Comparison of ENCODE assay signal across 1 cellular context in the genomic region with DNA sequence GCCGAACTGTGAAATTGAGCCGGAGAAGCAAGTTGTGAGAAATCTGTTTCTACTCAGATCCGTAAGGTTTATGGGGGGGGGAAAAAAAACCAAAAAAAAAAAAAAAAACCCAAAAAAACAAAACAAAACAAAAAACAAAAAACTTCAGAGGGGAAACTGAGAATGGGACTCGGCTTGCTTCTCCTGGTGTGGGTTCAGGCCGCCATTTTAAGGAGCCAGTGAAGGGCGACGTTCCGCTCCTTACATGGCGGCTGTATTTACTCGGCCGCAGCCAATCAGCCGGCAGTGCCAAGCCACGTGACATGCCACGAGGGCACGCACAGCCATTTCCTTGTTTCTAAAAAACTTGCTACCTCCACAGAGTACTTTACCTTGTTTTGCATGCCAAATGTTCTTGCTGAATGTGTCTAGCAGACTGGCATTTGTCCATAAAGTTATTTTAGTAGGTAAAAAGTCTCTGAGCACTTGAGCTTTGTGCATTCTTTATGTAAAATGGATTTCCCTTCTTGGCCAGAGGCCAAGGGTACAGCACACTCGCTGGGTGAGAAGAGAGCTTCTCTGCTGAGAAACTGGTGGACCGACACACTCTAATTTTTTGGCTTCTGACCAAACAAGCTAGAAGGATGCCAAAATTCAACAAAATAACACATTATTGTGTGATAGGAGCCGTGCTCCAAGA.
TF ChIP-seq lines count a peak whose summit lies in the region.

No MANE protein-coding gene starts in this region.

TF ChIP-seq in K562, 482 proteins besides CTCF, POLR2A, EP300 and RAD21 (continued from another document):
- peak; percentile 90; the same call in 1 of the 2 replicates for TF ChIP-seq ZHX1 (conservative IDR thresholded peaks at IDR 0.05; ENCODE audit: low read length)
- peak; percentile 52; the same call in 1 of the 2 replicates for TF ChIP-seq ZBTB17 (CRISPR knock-in tag; IDR thresholded peaks at IDR 0.05)
- TF ChIP-seq HDAC2 (IDR thresholded peaks at IDR 0.05) = 0 out of 2 replicates have a peak, but pooled peaks have one; percentile 16
- TF ChIP-seq HCFC1 (IDR thresholded peaks at IDR 0.05; ENCODE audit: low read depth, low read length) = peak; percentile 38; the same call in 1 of the 2 replicates
- peak; percentile 77 for TF ChIP-seq ZBTB9 (CRISPR knock-in tag; IDR thresholded peaks at IDR 0.05)
- TF ChIP-seq ELF4 (CRISPR knock-in tag; IDR thresholded peaks at IDR 0.05) = peak; percentile 66
- TF ChIP-seq MGA (IDR thresholded peaks at IDR 0.05) = peak; percentile 92
- peak; percentile 47; the same call in 1 of the 2 replicates for TF ChIP-seq FOXM1 (IDR thresholded peaks at IDR 0.05; ENCODE audit: low read depth)
- no peak for TF ChIP-seq FOXM1 (CRISPR knock-in tag; IDR thresholded peaks at IDR 0.05; ENCODE audit: low read depth)
- TF ChIP-seq ZNF3 (CRISPR knock-in tag; IDR thresholded peaks at IDR 0.05) = no peak
- TF ChIP-seq POLR2H (tag; IDR thresholded peaks at IDR 0.05; ENCODE audit: low read depth) = peak; percentile 73
- TF ChIP-seq NR2C2 (CRISPR knock-in tag; IDR thresholded peaks at IDR 0.05) = no peak
- peak; percentile 64 for TF ChIP-seq NR2C2 (tag; IDR thresholded peaks at IDR 0.05)
- peak; percentile 37; the same call in 1 of the 2 replicates for TF ChIP-seq FOSL1 (tag; conservative IDR thresholded peaks at IDR 0.05)
- TF ChIP-seq, protein P1, sequence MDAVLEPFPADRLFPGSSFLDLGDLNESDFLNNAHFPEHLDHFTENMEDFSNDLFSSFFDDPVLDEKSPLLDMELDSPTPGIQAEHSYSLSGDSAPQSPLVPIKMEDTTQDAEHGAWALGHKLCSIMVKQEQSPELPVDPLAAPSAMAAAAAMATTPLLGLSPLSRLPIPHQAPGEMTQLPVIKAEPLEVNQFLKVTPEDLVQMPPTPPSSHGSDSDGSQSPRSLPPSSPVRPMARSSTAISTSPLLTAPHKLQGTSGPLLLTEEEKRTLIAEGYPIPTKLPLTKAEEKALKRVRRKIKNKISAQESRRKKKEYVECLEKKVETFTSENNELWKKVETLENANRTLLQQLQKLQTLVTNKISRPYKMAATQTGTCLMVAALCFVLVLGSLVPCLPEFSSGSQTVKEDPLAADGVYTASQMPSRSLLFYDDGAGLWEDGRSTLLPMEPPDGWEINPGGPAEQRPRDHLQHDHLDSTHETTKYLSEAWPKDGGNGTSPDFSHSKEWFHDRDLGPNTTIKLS (IDR thresholded peaks at IDR 0.05; ENCODE audit: borderline replicate concordance, low read depth) = peak; percentile 95
- TF ChIP-seq BRD9 (IDR thresholded peaks at IDR 0.05; ENCODE audit: low read depth, partially characterized antibody) = peak; percentile 65
- peak; percentile 39 for TF ChIP-seq KDM5B (IDR thresholded peaks at IDR 0.05; ENCODE audit: insufficient replicate concordance, low read depth, low read length)
- peak; percentile 73; the same call in 1 of the 2 replicates for TF ChIP-seq ZNF197 (CRISPR knock-in tag; IDR thresholded peaks at IDR 0.05; ENCODE audit: low read depth)
- peak; percentile 98 for TF ChIP-seq NFIC (IDR thresholded peaks at IDR 0.05)
- peak; percentile 19; the same call in 1 of the 2 replicates for TF ChIP-seq BACH1 (tag; IDR thresholded peaks at IDR 0.05)
- peak; percentile 67; the same call in 1 of the 2 replicates for TF ChIP-seq GATAD2A (IDR thresholded peaks at IDR 0.05)
- TF ChIP-seq FOXA3 (CRISPR knock-in tag; conservative IDR thresholded peaks at IDR 0.05 in 1 of 2, IDR thresholded peaks at IDR 0.05 in 1 of 2) = peak; percentile 57 to 70; a peak in 3 of 4 replicates
- no peak for TF ChIP-seq NCOA4 (IDR thresholded peaks at IDR 0.05; ENCODE audit: partially characterized antibody)
- TF ChIP-seq FOS (IDR thresholded peaks at IDR 0.05; ENCODE audit: extremely low read depth, insufficient read length) = peak; percentile 61
